18 cellular contexts compared by ENCODE assay signal in genomic region chr1:180540697-180541594, GRCh38. TPM values are rescaled to one million over a fixed set of nuclear protein-coding genes. Genes with fewer than 3 reads are reported as not detected.
DNase-seq lines count a peak whose midpoint lies in the region; ATAC-seq and TF ChIP-seq lines count a peak whose summit lies in the region.
"Had no signal": no experiment of that assay in that cellular context is flagged by ENCODE, and none has a peak within 500 bp of the region (broad histone marks: within the 10 kb centered on the region; RNA-seq: fewer than 3 reads in every experiment).

No MANE protein-coding gene starts in this region.

- intact Hi-C loops in ascending aorta (cut with DNase I) (no loop called here), left cardiac atrium (cut with DNase I) (no loop called here), tibial artery (cut with DNase I; ENCODE audit: low total_unique reads) (no loop called here)

- H3K27me3 ChIP-seq in ascending aorta (no peaks in the 10 kb centered on the region), tibial artery (no peaks in the 10 kb centered on the region), foreskin keratinocyte (no peaks in the 10 kb centered on the region)

- no peaks in the 10 kb centered on the region for H3K36me3 ChIP-seq in ascending aorta
- no peaks in the 10 kb centered on the region for H3K36me3 ChIP-seq in tibial artery

- H3K9me3 ChIP-seq in ascending aorta (no peaks in the 10 kb centered on the region), tibial artery (no peaks in the 10 kb centered on the region)
- H3K9me3 ChIP-seq: Caco-2 had no signal

- no peak for TF ChIP-seq CTCF in ascending aorta (IDR thresholded peaks at IDR 0.05)
- TF ChIP-seq CTCF in tibial artery (IDR thresholded peaks at IDR 0.05), result no peak
- no peak for TF ChIP-seq CTCF in foreskin keratinocyte (conservative IDR thresholded peaks at IDR 0.05)

- ATAC-seq in left cardiac atrium (peak; percentile 21 to 71), foreskin keratinocyte (no peak)
- ATAC-seq: left colon had no signal

- H3K4me3 ChIP-seq in ascending aorta, result no peak overlapping the region
- H3K4me3 ChIP-seq in tibial artery, result no peak overlapping the region

- H3K27ac ChIP-seq in ascending aorta (peak overlapping the region; percentile 73 to 81), tibial artery (peak overlapping the region; percentile 68 to 73), foreskin keratinocyte (no peak overlapping the region)
- H3K27ac ChIP-seq: HL-60 had no signal

- peak; percentile 9 for DNase-seq in NCI-H345 (lab: John Stamatoyannopoulos, UW)
- no peak for DNase-seq in NCI-H345 treated with DMSO at 0.1 percent for 48 hours (lab: John Stamatoyannopoulos, UW; ENCODE audit: unreplicated experiment)
- peak; percentile 39 to 85 for DNase-seq in ascending aorta (ENCODE audit: low spot score in 2 of 2)
- peak; percentile 43 for DNase-seq in left cardiac atrium
- DNase-seq in tibial artery, result peak in 1 of 2 donors; percentile 80
- DNase-seq in NCI-H1048 (lab: John Stamatoyannopoulos, UW), result no peak
- no peak for DNase-seq in DMS53 treated with DMSO at 0.1 percent for 48 hours (lab: John Stamatoyannopoulos, UW; ENCODE audit: unreplicated experiment)
- no peak for DNase-seq in foreskin keratinocyte
- DNase-seq: activated CD4-positive, alpha-beta T cell treated with anti-CD3 and anti-CD28 coated beads for 4 hours; Caco-2; cortex of kidney; erythroblast; left colon; NCI-H2029; T-helper 9 cell had no signal

- H3K4me1 ChIP-seq in ascending aorta, result peaks cover 3 to 37% of the 10 kb centered on the region in 2 donors
- H3K4me1 ChIP-seq in tibial artery, result peaks cover 0 to 44% (median 15%) of the 10 kb centered on the region in 4 donors
- H3K4me1 ChIP-seq in foreskin keratinocyte, result no peaks in the 10 kb centered on the region
- H3K4me1 ChIP-seq: Caco-2 had no signal

RNA-seq across cellular contexts. Expression of gene OVAAL, which starts 17.8 kb away (rescaled TPM):
- total RNA-seq in ascending aorta (not detected), left cardiac atrium (under 1 TPM; 0.44 to 0.53 TPM), foreskin keratinocyte (not detected in 2 replicates)
- polyA plus RNA-seq in foreskin keratinocyte, result not detected in 2 replicates
- total RNA-seq: A673, Caco-2, left colon, pulmonary artery endothelial cell had no signal

RNA-seq across cellular contexts. Expression of gene ACBD6, which starts 38.6 kb away (rescaled TPM):
- total RNA-seq in ascending aorta (67.7 TPM), left cardiac atrium (10 to 100 TPM; 18.3 to 24.6 TPM), foreskin keratinocyte (56.9 and 60.6 TPM in 2 replicates)
- 43.0 and 49.2 TPM in 2 replicates for polyA plus RNA-seq in foreskin keratinocyte

Comparison
In these comparisons a context has a peak if more than half of its experiments do, and no peak if none do; other contexts are left out.
1. DNase-seq: peak in NCI-H345 (single experiment), ascending aorta (2 of 2) and left cardiac atrium (single experiment); none in NCI-H345 treated with DMSO at 0.1 percent for 48 hours (single experiment), NCI-H1048 (single experiment), DMS53 treated with DMSO at 0.1 percent for 48 hours (single experiment) and foreskin keratinocyte (0 of 2).